Comparison of ENCODE assay signal across 8 cellular contexts in the genomic region with DNA sequence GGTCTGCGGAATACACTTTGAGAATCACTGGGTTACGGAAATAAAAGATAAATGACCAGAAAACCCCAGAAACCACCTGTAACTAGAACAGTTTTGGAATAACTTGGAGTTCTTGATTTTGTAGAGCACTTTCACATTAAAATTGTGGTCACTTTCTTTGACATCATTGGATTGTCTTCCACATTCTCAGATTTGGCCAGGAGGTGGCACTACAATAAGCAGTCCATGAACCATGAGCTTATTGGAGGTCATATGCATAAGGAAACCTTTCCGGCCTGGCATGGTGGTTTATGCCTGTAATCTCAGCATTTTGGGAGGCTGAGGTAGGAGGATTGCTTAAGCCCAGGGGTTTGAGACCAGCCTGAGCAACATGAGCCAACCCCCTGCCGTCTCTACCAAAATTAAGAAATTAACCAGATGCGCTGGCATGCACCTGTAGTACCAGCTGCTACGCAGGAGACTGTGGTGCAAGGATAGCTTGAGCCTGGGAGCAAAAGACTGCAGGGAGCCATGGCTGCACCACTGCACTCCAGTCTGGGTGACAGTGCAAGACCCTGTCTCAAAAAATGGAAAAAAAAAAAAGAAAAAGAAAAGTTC.
A peak's percentile ranks its signal among the peaks of the same experiment; 100 is the strongest.
DNase-seq lines count a peak whose midpoint lies in the region; TF ChIP-seq lines count a peak whose summit lies in the region.

No MANE protein-coding gene starts in this region.

- H3K4me3 ChIP-seq in HEK293 (ENCODE audit: low read depth, low read length) (no peak overlapping the region), adrenal gland (no peak overlapping the region)

- intact Hi-C loops in adrenal gland (cut with DNase I) = loop anchor here in 1 of 2 donors (5.0 kb wide), 1 partner anchor 61 kb away; no protein-coding TSS in a partner anchor

- 78 to 82% (median 80%) methylated on average over 6 of the region's 6 CpGs for WGBS in adrenal gland, 4 donors

- DNase-seq in activated gamma-delta T cell treated with Interleukin-2 at 50 U/mL for 16 hours = peak; percentile 6
- DNase-seq in activated gamma-delta T cell (lab: John Stamatoyannopoulos, UW) = no peak
- DNase-seq in NCI-H460 (ENCODE audit: extremely low read depth, low read depth) = peak; percentile 22
- DNase-seq in adrenal gland = peak; percentile 40 to 78 (median 60)
- DNase-seq in kidney glomerular epithelial cell (lab: John Stamatoyannopoulos, UW) = peak; percentile 36
- peak in 4 of 6 experiments; percentile 0 to 24 (median 16) for DNase-seq in stimulated activated naive CD4-positive, alpha-beta T cell (lab: John Stamatoyannopoulos, UW)
- no peak for DNase-seq in effector CD8-positive, alpha-beta T cell (lab: John Stamatoyannopoulos, UW)

- CTCF ChIA-PET in HEK293 (lab: Yijun Ruan, JAX) = interaction anchor here (0.5 to 1.7 kb wide), 13 partner anchors 9 to 253 kb away, joined by 3 to 7 read pairs (median 4); no protein-coding TSS in a partner anchor

- no peak for TF ChIP-seq CTCF in HEK293 (tag by site-specific recombination; IDR thresholded peaks at IDR 0.05)
- peak; percentile 50 to 72 (median 60) for TF ChIP-seq CTCF in adrenal gland (IDR thresholded peaks at IDR 0.05)

- H3K9me3 ChIP-seq in HEK293 (ENCODE audit: control insufficient read depth, insufficient read depth, low read depth, low read length) = no peaks in the 10 kb centered on the region
- no peaks in the 10 kb centered on the region for H3K9me3 ChIP-seq in adrenal gland (replicated peaks in 1 of 3)

- H3K27me3 ChIP-seq in adrenal gland = no peaks in the 10 kb centered on the region

- H3K4me1 ChIP-seq in HEK293 (ENCODE audit: control insufficient read depth, insufficient read depth, low read length) = no peaks in the 10 kb centered on the region
- H3K4me1 ChIP-seq in adrenal gland (replicated peaks in 1 of 2) = no peaks in the 10 kb centered on the region

- POLR2A ChIA-PET in HEK293 (lab: Yijun Ruan, JAX) = interaction anchor here (0.5 kb wide), 1 partner anchor 49 kb away, joined by 3 read pairs; no protein-coding TSS in a partner anchor

- H3K27ac ChIP-seq in HEK293 (ENCODE audit: extremely low read depth, low read depth, low read length) (no peak overlapping the region), adrenal gland (no peak overlapping the region)

- no peak for TF ChIP-seq POLR2A in adrenal gland (IDR thresholded peaks at IDR 0.05)

- no peaks in the 10 kb centered on the region for H3K36me3 ChIP-seq in HEK293 (ENCODE audit: control insufficient read depth in 2 of 2, insufficient read depth in 1 of 2, low read length in 2 of 2)
- H3K36me3 ChIP-seq in adrenal gland (replicated peaks in 1 of 2) = no peaks in the 10 kb centered on the region

TF ChIP-seq in HEK293, 187 proteins besides CTCF, POLR2A, EP300 and RAD21:
- TF ChIP-seq ZNF629 (tag by site-specific recombination; IDR thresholded peaks at IDR 0.05) (no peak), ZNF394 (tag by site-specific recombination; IDR thresholded peaks at IDR 0.05; ENCODE audit: borderline replicate concordance) (no peak), ZNF654 (tag by site-specific recombination; IDR thresholded peaks at IDR 0.05; ENCODE audit: low read depth) (peak; percentile 41; the same call in 1 of the 2 replicates)
TF ChIP-seq in HEK293: peak in this region for 1.

Comparison
In these comparisons a context has a peak if more than half of its experiments do, and no peak if none do; other contexts are left out.
1. DNase-seq: peak in activated gamma-delta T cell treated with Interleukin-2 at 50 U/mL for 16 hours (single experiment), NCI-H460 (single experiment), adrenal gland (7 of 7), kidney glomerular epithelial cell (single experiment) and stimulated activated naive CD4-positive, alpha-beta T cell (4 of 6); none in activated gamma-delta T cell (single experiment) and effector CD8-positive, alpha-beta T cell (single experiment).